In genomic region chr9:36346578-36346977, GRCh38 we compare ENCODE assay signal across 16 cellular contexts. TPM values are rescaled to one million over a fixed set of nuclear protein-coding genes. Genes with fewer than 3 reads are reported as not detected.
A peak's percentile ranks its signal among the peaks of the same experiment; 100 is the strongest.
DNase-seq lines count a peak whose midpoint lies in the region; ATAC-seq and TF ChIP-seq lines count a peak whose summit lies in the region.
"Had no signal": no experiment of that assay in that cellular context is flagged by ENCODE, and none has a peak within 500 bp of the region (broad histone marks: within the 10 kb centered on the region; RNA-seq: fewer than 3 reads in every experiment).

No MANE protein-coding gene starts in this region.

- in situ Hi-C loops in GM13977 (cut with MboI; ENCODE audit: low pct_unique_long_range_greater_than_20kb, low sequenced_read_pairs, unreplicated experiment): no loop called here

- H3K4me1 Mint-ChIP-seq in activated naive CD8-positive, alpha-beta T cell treated with anti-CD3 and anti-CD28 coated beads for 36 hours: peaks cover 12% of the 10 kb centered on the region
- peaks cover 11% of the 10 kb centered on the region for H3K4me1 Mint-ChIP-seq in activated naive CD8-positive, alpha-beta T cell treated with anti-CD3 and anti-CD28 coated beads, Interleukin-2, amount 50 U/mL, for 24 hours
- peaks cover 11% of the 10 kb centered on the region for H3K4me1 Mint-ChIP-seq in activated CD8-positive, alpha-beta T cell treated with anti-CD3 and anti-CD28 coated beads for 36 hours (ENCODE audit: low read depth)

- ATAC-seq in activated naive CD8-positive, alpha-beta T cell treated with anti-CD3 and anti-CD28 coated beads, Interleukin-2, amount 50 U/mL, for 24 hours: no peak
- ATAC-seq in activated CD8-positive, alpha-beta T cell treated with anti-CD3 and anti-CD28 coated beads for 36 hours: no peak

- intact Hi-C loops in activated CD8-positive, alpha-beta T cell treated with anti-CD3 and anti-CD28 coated beads for 36 hours (cut with micrococcal nuclease): no loop called here

- H3K27me3 Mint-ChIP-seq in activated naive CD8-positive, alpha-beta T cell treated with anti-CD3 and anti-CD28 coated beads for 36 hours: no peaks in the 10 kb centered on the region
- H3K27me3 Mint-ChIP-seq in activated naive CD8-positive, alpha-beta T cell treated with anti-CD3 and anti-CD28 coated beads, Interleukin-2, amount 50 U/mL, for 24 hours: no peaks in the 10 kb centered on the region
- H3K27me3 Mint-ChIP-seq in activated CD8-positive, alpha-beta T cell treated with anti-CD3 and anti-CD28 coated beads for 36 hours: no peaks in the 10 kb centered on the region
- H3K27me3 Mint-ChIP-seq: CD4-positive, alpha-beta memory T cell had no signal

- no peak overlapping the region for H3K4me3 ChIP-seq in fibroblast of villous mesenchyme (ENCODE audit: low read depth, low read length)

- POLR2A ChIA-PET in activated CD8-positive, alpha-beta T cell treated with anti-CD3 and anti-CD28 coated beads for 36 hours (lab: Charles Lee): no interaction called here

- no peak overlapping the region for H3K4me3 Mint-ChIP-seq in activated naive CD8-positive, alpha-beta T cell treated with anti-CD3 and anti-CD28 coated beads for 36 hours
- H3K4me3 Mint-ChIP-seq in activated naive CD8-positive, alpha-beta T cell treated with anti-CD3 and anti-CD28 coated beads, Interleukin-2, amount 50 U/mL, for 24 hours: no peak overlapping the region
- H3K4me3 Mint-ChIP-seq in activated CD8-positive, alpha-beta T cell treated with anti-CD3 and anti-CD28 coated beads for 36 hours: no peak overlapping the region
- H3K4me3 Mint-ChIP-seq: CD4-positive, alpha-beta memory T cell had no signal

- no peak for TF ChIP-seq CTCF in fibroblast of villous mesenchyme (IDR thresholded peaks at IDR 0.05; ENCODE audit: insufficient read depth, low read depth, low read length)
- no peak for TF ChIP-seq CTCF in activated CD8-positive, alpha-beta T cell treated with anti-CD3 and anti-CD28 coated beads for 36 hours (IDR thresholded peaks at IDR 0.05)
- TF ChIP-seq CTCF in GM13977 (IDR thresholded peaks at IDR 0.05; ENCODE audit: extremely low read depth, insufficient read depth, missing control alignments): no peak

- H3K36me3 Mint-ChIP-seq in activated naive CD8-positive, alpha-beta T cell treated with anti-CD3 and anti-CD28 coated beads for 36 hours: peaks cover 23% of the 10 kb centered on the region
- peaks cover 50% of the 10 kb centered on the region for H3K36me3 Mint-ChIP-seq in activated naive CD8-positive, alpha-beta T cell treated with anti-CD3 and anti-CD28 coated beads, Interleukin-2, amount 50 U/mL, for 24 hours (ENCODE audit: low read depth)
- H3K36me3 Mint-ChIP-seq in activated CD8-positive, alpha-beta T cell treated with anti-CD3 and anti-CD28 coated beads for 36 hours (ENCODE audit: low read depth): peaks cover 35% of the 10 kb centered on the region

- CTCF ChIA-PET in activated CD8-positive, alpha-beta T cell treated with anti-CD3 and anti-CD28 coated beads for 36 hours (lab: Charles Lee): no interaction called here

- H3K27ac Mint-ChIP-seq in activated naive CD8-positive, alpha-beta T cell treated with anti-CD3 and anti-CD28 coated beads for 36 hours: peak overlapping the region; percentile 51
- H3K27ac Mint-ChIP-seq in activated naive CD8-positive, alpha-beta T cell treated with anti-CD3 and anti-CD28 coated beads, Interleukin-2, amount 50 U/mL, for 24 hours: no peak overlapping the region
- no peak overlapping the region for H3K27ac Mint-ChIP-seq in activated CD8-positive, alpha-beta T cell treated with anti-CD3 and anti-CD28 coated beads for 36 hours

- H3K9me3 Mint-ChIP-seq in activated naive CD8-positive, alpha-beta T cell treated with anti-CD3 and anti-CD28 coated beads for 36 hours: no peaks in the 10 kb centered on the region
- H3K9me3 Mint-ChIP-seq in activated naive CD8-positive, alpha-beta T cell treated with anti-CD3 and anti-CD28 coated beads, Interleukin-2, amount 50 U/mL, for 24 hours: no peaks in the 10 kb centered on the region
- no peaks in the 10 kb centered on the region for H3K9me3 Mint-ChIP-seq in activated CD8-positive, alpha-beta T cell treated with anti-CD3 and anti-CD28 coated beads for 36 hours

- no peak for DNase-seq in activated naive CD8-positive, alpha-beta T cell treated with anti-CD3 and anti-CD28 coated beads for 36 hours
- no peak for DNase-seq in activated naive CD8-positive, alpha-beta T cell treated with anti-CD3 and anti-CD28 coated beads, Interleukin-2, amount 50 U/mL, for 24 hours
- peak; percentile 76 for DNase-seq in NCI-H748 (lab: John Stamatoyannopoulos, UW; ENCODE audit: unreplicated experiment)
- DNase-seq in fibroblast of villous mesenchyme (ENCODE audit: low read depth): peak; percentile 17
- no peak for DNase-seq in activated CD8-positive, alpha-beta T cell treated with anti-CD3 and anti-CD28 coated beads for 36 hours
- DNase-seq in GM13977 (ENCODE audit: low spot score): no peak
- no peak for DNase-seq in cerebellar cortex (ENCODE audit: low spot score)
- DNase-seq: AML-193; CD4-positive, alpha-beta memory T cell; DND-41; GDM1; KBM-7; NCI-H1105 treated with DMSO at 0.1 percent for 48 hours; NCI-H345; NCI-H526 treated with DMSO at 0.1 percent for 48 hours; SIG-M5 had no signal

RNA-seq across cellular contexts. Expression of gene RNF38, which starts 53.5 kb away (rescaled TPM):
- 10 to 100 TPM; 37.0 to 40.2 TPM for total RNA-seq in activated naive CD8-positive, alpha-beta T cell treated with anti-CD3 and anti-CD28 coated beads for 36 hours
- 9.0 and 14.7 TPM in 2 replicates for total RNA-seq in fibroblast of villous mesenchyme
- total RNA-seq in activated CD8-positive, alpha-beta T cell treated with anti-CD3 and anti-CD28 coated beads for 36 hours: 10 to 100 TPM; 33.7 to 36.4 TPM

Comparison
In these comparisons a context has a peak if more than half of its experiments do, and no peak if none do; other contexts are left out.
1. DNase-seq: peak in NCI-H748 (single experiment) and fibroblast of villous mesenchyme (single experiment); none in activated naive CD8-positive, alpha-beta T cell treated with anti-CD3 and anti-CD28 coated beads for 36 hours (single experiment), activated naive CD8-positive, alpha-beta T cell treated with anti-CD3 and anti-CD28 coated beads, Interleukin-2, amount 50 U/mL, for 24 hours (single experiment), activated CD8-positive, alpha-beta T cell treated with anti-CD3 and anti-CD28 coated beads for 36 hours (single experiment), GM13977 (single experiment) and cerebellar cortex (single experiment).